Comparison of ENCODE assay signal across 16 cellular contexts in genomic region chr2:134536312-134536711, GRCh38.
"Had no signal": no experiment of that assay in that cellular context is flagged by ENCODE, and none has a peak within 500 bp of the region (broad histone marks: within the 10 kb centered on the region; RNA-seq: fewer than 3 reads in every experiment).

No MANE protein-coding gene starts in this region.

- ATAC-seq: activated CD8-positive, alpha-beta T cell treated with anti-CD3 and anti-CD28 coated beads for 36 hours; gastrocnemius medialis; naive thymus-derived CD8-positive, alpha-beta T cell; stimulated activated effector memory CD8-positive, alpha-beta T cell treated with anti-CD3 and anti-CD28 coated beads, Interleukin-12 subunit alpha, Interleukin-12 subunit beta, amount 100 ng/mL, for 72 hours had no signal

- H3K4me1 ChIP-seq: gastrocnemius medialis, uterus had no signal

- H3K27ac Mint-ChIP-seq: activated CD8-positive, alpha-beta T cell treated with anti-CD3 and anti-CD28 coated beads for 36 hours; activated naive CD8-positive, alpha-beta T cell treated with anti-CD3 and anti-CD28 coated beads, Interleukin-2, amount 10 ng/mL, durations not matched to agents 7 days and 5 days; naive thymus-derived CD8-positive, alpha-beta T cell; stimulated activated effector memory CD8-positive, alpha-beta T cell treated with anti-CD3 and anti-CD28 coated beads, Interleukin-12 subunit alpha, Interleukin-12 subunit beta, amount 100 ng/mL, for 72 hours had no signal

- H3K9me3 ChIP-seq: gastrocnemius medialis, left ventricle myocardium inferior, uterus had no signal

- H3K36me3 Mint-ChIP-seq: activated naive CD8-positive, alpha-beta T cell treated with anti-CD3 and anti-CD28 coated beads, Interleukin-2, amount 10 ng/mL, durations not matched to agents 7 days and 5 days; naive thymus-derived CD8-positive, alpha-beta T cell; stimulated activated effector memory CD8-positive, alpha-beta T cell treated with anti-CD3 and anti-CD28 coated beads, Interleukin-12 subunit alpha, Interleukin-12 subunit beta, amount 100 ng/mL, for 72 hours had no signal

- H3K4me3 ChIP-seq: gastrocnemius medialis, left ventricle myocardium inferior, uterus had no signal

- H3K27ac ChIP-seq: gastrocnemius medialis, left ventricle myocardium inferior, uterus had no signal

- H3K36me3 ChIP-seq: gastrocnemius medialis, left ventricle myocardium inferior, uterus had no signal

- DNase-seq: activated CD4-positive, alpha-beta T cell treated with anti-CD3 and anti-CD28 coated beads for 4 hours; activated CD8-positive, alpha-beta T cell treated with anti-CD3 and anti-CD28 coated beads for 36 hours; activated effector memory CD4-positive, alpha-beta T cell treated with anti-CD3 and anti-CD28 coated beads, Interleukin-2, amount 50 U/mL, for 16 hours; activated naive CD8-positive, alpha-beta T cell treated with anti-CD3 and anti-CD28 coated beads, Interleukin-2, amount 10 ng/mL, durations not matched to agents 7 days and 5 days; activated T-cell treated with anti-CD3 and anti-CD28 coated beads, Interleukin-2, amount 50 U/mL, for 48 hours; anterior cingulate cortex; dermis blood vessel endothelial cell; erythroblast; gastrocnemius medialis; kidney; left ventricle myocardium inferior; naive thymus-derived CD8-positive, alpha-beta T cell; retina; T-helper 1 cell; uterus had no signal

- H3K9me3 Mint-ChIP-seq: activated CD8-positive, alpha-beta T cell treated with anti-CD3 and anti-CD28 coated beads for 36 hours; activated naive CD8-positive, alpha-beta T cell treated with anti-CD3 and anti-CD28 coated beads, Interleukin-2, amount 10 ng/mL, durations not matched to agents 7 days and 5 days; naive thymus-derived CD8-positive, alpha-beta T cell; stimulated activated effector memory CD8-positive, alpha-beta T cell treated with anti-CD3 and anti-CD28 coated beads, Interleukin-12 subunit alpha, Interleukin-12 subunit beta, amount 100 ng/mL, for 72 hours had no signal

- H3K27me3 ChIP-seq: gastrocnemius medialis had no signal
